Comparison of ENCODE assay signal across 8 cellular contexts in the genomic region with DNA sequence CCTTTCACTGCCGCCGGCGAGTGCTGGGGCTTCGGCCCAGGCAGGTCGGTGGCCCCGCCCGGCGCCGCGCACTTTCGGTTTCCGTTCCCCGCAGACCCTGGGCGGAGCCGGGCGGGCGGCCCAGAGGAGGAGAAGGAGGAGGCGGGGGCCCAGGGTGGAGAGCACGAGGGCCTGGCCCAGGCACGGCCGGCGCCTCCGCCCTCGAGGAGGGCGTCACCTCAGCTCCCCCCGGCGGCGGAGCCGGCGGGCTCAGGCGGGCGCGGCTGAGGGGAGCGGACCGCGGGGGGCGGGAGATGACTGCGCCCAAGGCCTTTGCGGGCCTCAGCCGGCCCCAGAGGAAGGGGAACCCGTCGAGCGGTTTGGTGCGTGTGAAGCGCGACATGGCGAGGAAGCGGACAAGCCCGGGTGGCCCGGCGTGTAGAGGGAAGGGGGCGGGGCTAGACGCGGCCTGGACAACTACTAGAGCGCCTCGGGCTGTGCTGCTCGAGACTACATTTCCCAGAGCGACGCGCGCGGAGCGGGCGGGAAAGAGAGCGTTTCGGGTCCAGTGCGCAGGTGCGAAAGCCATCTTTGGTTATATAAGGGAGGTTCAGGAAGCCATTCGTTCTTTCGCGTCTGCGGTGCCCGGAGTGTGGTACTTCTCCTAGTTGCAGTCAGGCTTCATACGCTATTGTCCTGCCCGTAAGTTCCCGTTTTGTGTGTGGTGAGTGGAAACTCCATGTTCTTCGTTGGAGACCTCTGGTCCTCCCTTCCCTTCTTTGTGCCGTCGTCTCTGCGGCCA. TPM values are rescaled to one million over a fixed set of nuclear protein-coding genes. Genes with fewer than 3 reads are reported as not detected.
DNase-seq lines count a peak whose midpoint lies in the region; ATAC-seq, FAIRE-seq and TF ChIP-seq lines count a peak whose summit lies in the region.

A gene (minus strand): TSS at position 22 of the 781 bp plus-strand sequence. CDS start 2,218 bp downstream, outside the sequence.

- H3K36me3 Mint-ChIP-seq in Calu3 (ENCODE audit: insufficient read depth, unreplicated experiment) (peaks cover 85% of the 10 kb centered on the region), mesothelial cell of epicardium (peaks cover 51% of the 10 kb centered on the region)

- H3K4me3 ChIP-seq in HUES64 (ENCODE audit: low read length) = peak within 1 kb of the TSS; percentile 96
- peak within 1 kb of the TSS; percentile 100 for H3K4me3 ChIP-seq in OCI-LY1 (ENCODE audit: low read depth, low read length, poor library complexity, severe bottlenecking)

- H3K4me2 ChIP-seq in OCI-LY1 (ENCODE audit: low read length) = peak within 1 kb of the TSS; percentile 91

- FAIRE-seq in endometrium (lab: Jason Lieb, UNC) = peak; percentile 43

- intact Hi-C loops in Calu3 (cut with micrococcal nuclease; ENCODE audit: unreplicated experiment) = loop anchor here (1.0 kb wide), 1 partner anchor 9 kb away; no protein-coding TSS in a partner anchor

- peak; percentile 75 for ATAC-seq in GM21447 (IDR thresholded peaks at IDR 0.05; ENCODE audit: unreplicated experiment)

- H3K9me2 ChIP-seq in OCI-LY1 (ENCODE audit: low read depth, low read length) = no peaks in the 10 kb centered on the region

- peaks cover 13% of the 10 kb centered on the region; the same call in 1 of the 2 replicates for H3K9me3 ChIP-seq in HUES64 (ENCODE audit: insufficient read depth, low read depth, low read length)
- peaks cover 11% of the 10 kb centered on the region for H3K9me3 ChIP-seq in OCI-LY1 (ENCODE audit: low read length)

- peak within 1 kb of the TSS; percentile 95 for H3K27ac Mint-ChIP-seq in Calu3 (ENCODE audit: unreplicated experiment)
- peak within 1 kb of the TSS; percentile 98 for H3K27ac Mint-ChIP-seq in mesothelial cell of epicardium

- H4K20me1 ChIP-seq in OCI-LY1 (ENCODE audit: insufficient read depth, low read length) = no peaks in the 10 kb centered on the region

- TF ChIP-seq CTCF in Calu3 (IDR thresholded peaks at IDR 0.05; ENCODE audit: unreplicated experiment) (no peak), OCI-LY1 (IDR thresholded peaks at IDR 0.05; ENCODE audit: low read length) (no peak), mesothelial cell of epicardium (IDR thresholded peaks at IDR 0.05; ENCODE audit: unreplicated experiment) (no peak)

- no peak within 1 kb of the TSS for H2AFZ ChIP-seq in OCI-LY1 (ENCODE audit: low read length)

- CTCF ChIA-PET in Calu3 (lab: Charles Lee) = interaction anchor here (0.6 kb wide), 1 partner anchor 231 kb away, joined by 3 read pairs; no protein-coding TSS in a partner anchor

- WGBS in HUES64 = under 1% methylated on average over 80 of the region's 80 CpGs

- peak; percentile 100 for DNase-seq in Calu3
- DNase-seq in activated CD8-positive, alpha-beta memory T cell treated with anti-CD3 and anti-CD28 coated beads, Interleukin-2, amount 50 U/mL, for 4 hours = peak; percentile 98
- DNase-seq in mesothelial cell of epicardium (ENCODE audit: low spot score in 2 of 2, unreplicated experiment in 2 of 2) = peak; percentile 96 to 98
- DNase-seq in stimulated activated CD8-positive, alpha-beta memory T cell treated with anti-CD3 and anti-CD28 coated beads, Interleukin-15, amount 100 ng/mL, for 48 hours (ENCODE audit: low read depth in 2 of 2) = peak; percentile 95

- H3K9ac ChIP-seq in HUES64 (ENCODE audit: low read depth, low read length) (peak within 1 kb of the TSS; percentile 100), OCI-LY1 (ENCODE audit: low read length) (peak within 1 kb of the TSS; percentile 100)

- peaks cover 15% of the 10 kb centered on the region for H3K9me3 Mint-ChIP-seq in Calu3 (ENCODE audit: low read depth, unreplicated experiment)
- peaks cover 25% of the 10 kb centered on the region for H3K9me3 Mint-ChIP-seq in mesothelial cell of epicardium

- peaks cover 51% of the 10 kb centered on the region for H3K79me2 ChIP-seq in OCI-LY1 (ENCODE audit: insufficient read depth, low read length)

- H3F3A ChIP-seq in OCI-LY1 (ENCODE audit: insufficient read depth, low read length) = no peaks in the 10 kb centered on the region

- H3K27me3 ChIP-seq in HUES64 (ENCODE audit: insufficient read depth, low read length) (no peaks in the 10 kb centered on the region), OCI-LY1 (ENCODE audit: insufficient read depth, low read length) (no peaks in the 10 kb centered on the region)

- H3K36me3 ChIP-seq in HUES64 (ENCODE audit: insufficient read depth, low read length) (peaks cover 74% of the 10 kb centered on the region), OCI-LY1 (ENCODE audit: insufficient read depth, low read length) (peaks cover 67% of the 10 kb centered on the region)

- BruUV-seq in Calu3 (replicated peaks; lab: Mats Ljungman, UMichigan) = no TSS peak

- peaks cover 4% of the 10 kb centered on the region for H3K27me3 Mint-ChIP-seq in Calu3 (ENCODE audit: unreplicated experiment)
- H3K27me3 Mint-ChIP-seq in mesothelial cell of epicardium (ENCODE audit: low read depth) = no peaks in the 10 kb centered on the region

- H3K4me1 Mint-ChIP-seq in Calu3 (ENCODE audit: low read depth, unreplicated experiment) (peaks cover 53% of the 10 kb centered on the region), mesothelial cell of epicardium (peaks cover 61% of the 10 kb centered on the region)

- H3K27ac ChIP-seq in HUES64 (ENCODE audit: low read depth, low read length) = peak within 1 kb of the TSS; percentile 95
- peak within 1 kb of the TSS; percentile 91 for H3K27ac ChIP-seq in OCI-LY1 (ENCODE audit: low read depth, low read length, poor library complexity, severe bottlenecking)

- H3K4me1 ChIP-seq in HUES64 (ENCODE audit: insufficient read depth, low read length) = 0 out of 2 replicates have a peak, but pooled peaks cover 5% of the 10 kb centered on the region
- peaks cover 56% of the 10 kb centered on the region for H3K4me1 ChIP-seq in OCI-LY1 (ENCODE audit: insufficient read depth, low read length, severe bottlenecking)

- H3K4me3 Mint-ChIP-seq in Calu3 (ENCODE audit: low read depth, unreplicated experiment) = peak within 1 kb of the TSS; percentile 82
- H3K4me3 Mint-ChIP-seq in mesothelial cell of epicardium = peak within 1 kb of the TSS; percentile 95

RNA-seq across cellular contexts. Expression of the gene that starts here (rescaled TPM):
- total RNA-seq in Calu3 (2022) (94.1 and 156 TPM in 2 replicates), mesothelial cell of epicardium (15.5 to 16.8 TPM (median 15.9 TPM) in 3 replicates)
- polyA plus RNA-seq in HUES64 (2013, experiment 1 of 2) = 6.6 TPM
- 6.0 TPM for polyA plus RNA-seq in HUES64 (2013, experiment 2 of 2)

Comparison
In these comparisons a context has a peak if more than half of its experiments do, and no peak if none do; other contexts are left out.
1. Peak in every context shown above with its lines: DNase-seq, ATAC-seq, H3K4me3 ChIP-seq and H3K27ac ChIP-seq.